Comparison of ENCODE assay signal across 8 cellular contexts in genomic region chr19:920051-920857, GRCh38. TPM values are rescaled to one million over a fixed set of nuclear protein-coding genes. Genes with fewer than 3 reads are reported as not detected.
DNase-seq lines count a peak whose midpoint lies in the region; ATAC-seq and TF ChIP-seq lines count a peak whose summit lies in the region.

No MANE protein-coding gene starts in this region.

- H3K27ac Mint-ChIP-seq in activated CD4-positive, alpha-beta memory T cell treated with anti-CD3 and anti-CD28 coated beads, Interleukin-2, amount 10 ng/mL, durations not matched to agents 7 days and 5 days: peak overlapping the region; percentile 65

- CTCF ChIA-PET in activated CD4-positive, alpha-beta memory T cell treated with anti-CD3 and anti-CD28 coated beads, Interleukin-2, amount 10 ng/mL, durations not matched to agents 7 days and 5 days (lab: Charles Lee): interaction anchor here (0.7 to 5.9 kb wide), 5 partner anchors 27 to 64 kb away, joined by 3 to 96 read pairs (median 5); partner anchors contain the start of genes RNU6-9 and WDR18

- no peak for TF ChIP-seq POLR2A in erythroblast (IDR thresholded peaks at IDR 0.05; ENCODE audit: low read length)

- H3K4me3 Mint-ChIP-seq in activated CD4-positive, alpha-beta memory T cell treated with anti-CD3 and anti-CD28 coated beads, Interleukin-2, amount 10 ng/mL, durations not matched to agents 7 days and 5 days: peak overlapping the region; percentile 73

- H3K27me3 Mint-ChIP-seq in activated CD4-positive, alpha-beta memory T cell treated with anti-CD3 and anti-CD28 coated beads, Interleukin-2, amount 10 ng/mL, durations not matched to agents 7 days and 5 days: peaks cover 8% of the 10 kb centered on the region

- no peaks in the 10 kb centered on the region for H3K9me3 Mint-ChIP-seq in activated CD4-positive, alpha-beta memory T cell treated with anti-CD3 and anti-CD28 coated beads, Interleukin-2, amount 10 ng/mL, durations not matched to agents 7 days and 5 days

- POLR2A ChIA-PET in activated CD4-positive, alpha-beta memory T cell treated with anti-CD3 and anti-CD28 coated beads, Interleukin-2, amount 10 ng/mL, durations not matched to agents 7 days and 5 days (lab: Charles Lee): interaction anchor here (0.7 to 2.2 kb wide), 8 partner anchors 11 to 64 kb away, joined by 3 to 17 read pairs (median 4); partner anchors contain the start of genes CFD, MED16, RNU6-9 and WDR18

- H3K4me1 Mint-ChIP-seq in activated CD4-positive, alpha-beta memory T cell treated with anti-CD3 and anti-CD28 coated beads, Interleukin-2, amount 10 ng/mL, durations not matched to agents 7 days and 5 days: peaks cover 31% of the 10 kb centered on the region

- ATAC-seq in HG02973 (IDR thresholded peaks at IDR 0.05; ENCODE audit: unreplicated experiment) (no peak), GM21390 (IDR thresholded peaks at IDR 0.05; ENCODE audit: unreplicated experiment) (no peak)

- H3K36me3 Mint-ChIP-seq in activated CD4-positive, alpha-beta memory T cell treated with anti-CD3 and anti-CD28 coated beads, Interleukin-2, amount 10 ng/mL, durations not matched to agents 7 days and 5 days (ENCODE audit: low read depth): no peaks in the 10 kb centered on the region

- peak; percentile 49 for DNase-seq in NAMALWA (ENCODE audit: low spot score)
- peak; percentile 56 for DNase-seq in activated CD4-positive, alpha-beta memory T cell treated with anti-CD3 and anti-CD28 coated beads, Interleukin-2, amount 10 ng/mL, durations not matched to agents 7 days and 5 days
- peak; percentile 54 to 57 for DNase-seq in erythroblast (lab: John Stamatoyannopoulos, UW)
- DNase-seq in stimulated activated CD4-positive, alpha-beta T cell treated with anti-CD3 and anti-CD28 coated beads, Interleukin-4, amount 100 ng/mL, for 24 hours: peak; percentile 58
- no peak for DNase-seq in putamen (ENCODE audit: low spot score)

- H3K4me3 ChIP-seq in GM08714 (ENCODE audit: low read length): peak overlapping the region; percentile 13; the same call in 1 of the 2 replicates

RNA-seq across cellular contexts. Expression of gene KISS1R, which starts 3.1 kb away (rescaled TPM):
- 1 to 10 TPM; 1.8 to 2.3 TPM for total RNA-seq in activated CD4-positive, alpha-beta memory T cell treated with anti-CD3 and anti-CD28 coated beads, Interleukin-2, amount 10 ng/mL, durations not matched to agents 7 days and 5 days

RNA-seq across cellular contexts. Expression of gene ARID3A, which starts 5.6 kb away (rescaled TPM):
- total RNA-seq in activated CD4-positive, alpha-beta memory T cell treated with anti-CD3 and anti-CD28 coated beads, Interleukin-2, amount 10 ng/mL, durations not matched to agents 7 days and 5 days: 10 to 100 TPM; 32.4 to 34.0 TPM

RNA-seq across cellular contexts. Expression of gene R3HDM4, which starts 7.2 kb away (rescaled TPM):
- total RNA-seq in activated CD4-positive, alpha-beta memory T cell treated with anti-CD3 and anti-CD28 coated beads, Interleukin-2, amount 10 ng/mL, durations not matched to agents 7 days and 5 days: 100 to 1,000 TPM; 111 to 116 TPM

RNA-seq across cellular contexts. Expression of gene RNU6-9, which starts 27.0 kb away (rescaled TPM):
- total RNA-seq in activated CD4-positive, alpha-beta memory T cell treated with anti-CD3 and anti-CD28 coated beads, Interleukin-2, amount 10 ng/mL, durations not matched to agents 7 days and 5 days: not detected

RNA-seq across cellular contexts. Expression of gene MED16, which starts 27.3 kb away (rescaled TPM):
- total RNA-seq in activated CD4-positive, alpha-beta memory T cell treated with anti-CD3 and anti-CD28 coated beads, Interleukin-2, amount 10 ng/mL, durations not matched to agents 7 days and 5 days: 10 to 100 TPM; 62.2 to 64.0 TPM
